Comparison of ENCODE assay signal across 8 cellular contexts in genomic region chr2:206442854-206443734, GRCh38. TPM values are rescaled to one million over a fixed set of nuclear protein-coding genes. Genes with fewer than 3 reads are reported as not detected.
A peak's percentile ranks its signal among the peaks of the same experiment; 100 is the strongest.
DNase-seq lines count a peak whose midpoint lies in the region; ATAC-seq and TF ChIP-seq lines count a peak whose summit lies in the region.

ADAM23 (plus strand) TSS chr2:206443532; CDS start chr2:206443867, 335 bp downstream.

- H3K4me3 ChIP-seq in foreskin fibroblast (ENCODE audit: low read depth in 1 of 2, low read length in 2 of 2) (peak within 1 kb of the TSS; percentile 49 to 52), neural cell (ENCODE audit: low read length) (peak within 1 kb of the TSS; percentile 73), thymus (ENCODE audit: low read length) (peak within 1 kb of the TSS; percentile 50)

- WGBS in thymus: under 1% methylated on average over 81 of the region's 81 CpGs

- TF ChIP-seq CTCF in foreskin fibroblast (IDR thresholded peaks at IDR 0.05; ENCODE audit: low read depth, low read length): no peak
- peak; percentile 92 for TF ChIP-seq CTCF in neural cell (IDR thresholded peaks at IDR 0.05; ENCODE audit: poor library complexity, severe bottlenecking)

- peak within 1 kb of the TSS; percentile 81 for H3K4me2 ChIP-seq in neural cell (ENCODE audit: low read length)

- H3K79me2 ChIP-seq in neural cell (replicated peaks; ENCODE audit: insufficient read depth, low read length): peaks cover 34% of the 10 kb centered on the region

- H3K27ac ChIP-seq in neural cell (ENCODE audit: low read length) (peak within 1 kb of the TSS; percentile 97), thymus (ENCODE audit: low read depth) (peak within 1 kb of the TSS; percentile 4)

- DNase-seq in NCI-H524 (lab: John Stamatoyannopoulos, UW): peak; percentile 56 to 82
- no peak for DNase-seq in NCI-H524 treated with DMSO at 0.1 percent for 48 hours (lab: John Stamatoyannopoulos, UW)
- DNase-seq in NCI-H82 treated with DMSO at 0.1 percent for 48 hours (lab: John Stamatoyannopoulos, UW; ENCODE audit: unreplicated experiment): peak; percentile 49
- peak; percentile 38 for DNase-seq in activated effector memory CD4-positive, alpha-beta T cell treated with Interleukin-2 at 50 U/mL for 16 hours
- peak; percentile 61 to 85 for DNase-seq in foreskin fibroblast

- TF ChIP-seq EP300 in neural cell (conservative IDR thresholded peaks at IDR 0.05; ENCODE audit: poor library complexity, severe bottlenecking): peak; percentile 70

- no peaks in the 10 kb centered on the region for H3F3A ChIP-seq in neural cell (ENCODE audit: insufficient read depth, low read length, poor library complexity, severe bottlenecking)

- no peaks in the 10 kb centered on the region for H3K36me3 ChIP-seq in neural cell (ENCODE audit: insufficient read depth, low read length)
- H3K36me3 ChIP-seq in thymus (ENCODE audit: control insufficient read depth, insufficient read depth): no peaks in the 10 kb centered on the region

- no peaks in the 10 kb centered on the region for H4K20me1 ChIP-seq in neural cell (ENCODE audit: insufficient read depth)

- peak within 1 kb of the TSS; percentile 95 for H3K9ac ChIP-seq in neural cell (ENCODE audit: low read length)

- H3K9me3 ChIP-seq in neural cell (ENCODE audit: low read length) (no peaks in the 10 kb centered on the region), thymus (ENCODE audit: control insufficient read depth) (no peaks in the 10 kb centered on the region)

- peak; percentile 88 for TF ChIP-seq RAD21 in neural cell (conservative IDR thresholded peaks at IDR 0.05)

- no peaks in the 10 kb centered on the region for H3K9me2 ChIP-seq in neural cell (ENCODE audit: insufficient read depth, low read length)

- H3K4me1 ChIP-seq in thymus (ENCODE audit: control insufficient read depth, insufficient read depth, low read length): no peaks in the 10 kb centered on the region

- H2AFZ ChIP-seq in neural cell (ENCODE audit: low read depth, low read length): peak within 1 kb of the TSS; percentile 99

- peak; percentile 46 for ATAC-seq in HG03039 (IDR thresholded peaks at IDR 0.05; ENCODE audit: unreplicated experiment)

- H3K27me3 ChIP-seq in neural cell (ENCODE audit: insufficient read depth, low read depth, low read length): no peaks in the 10 kb centered on the region
- H3K27me3 ChIP-seq in thymus (ENCODE audit: control insufficient read depth, insufficient read depth): peaks cover 41% of the 10 kb centered on the region

TF ChIP-seq in neural cell, 6 proteins besides CTCF, POLR2A, EP300 and RAD21:
- TF ChIP-seq SMC3 (conservative IDR thresholded peaks at IDR 0.05; ENCODE audit: poor library complexity): peak; percentile 85
- TF ChIP-seq EZH2 (IDR thresholded peaks at IDR 0.05; ENCODE audit: borderline replicate concordance, insufficient read depth, low read length, poor library complexity, severe bottlenecking): no peak
- TF ChIP-seq POLR2AphosphoS5 (IDR thresholded peaks at IDR 0.05): peak; percentile 86
- peak; percentile 68 for TF ChIP-seq MXI1 (conservative IDR thresholded peaks at IDR 0.05; ENCODE audit: poor library complexity, severe bottlenecking)
- peak; percentile 66 for TF ChIP-seq REST (IDR thresholded peaks at IDR 0.05; ENCODE audit: borderline replicate concordance)
- TF ChIP-seq TAF1 (IDR thresholded peaks at IDR 0.05; ENCODE audit: low read depth): peak; percentile 77

RNA-seq across cellular contexts. Expression of gene ADAM23, which starts in this region (rescaled TPM):
- 55.0 and 75.2 TPM in 2 replicates for polyA plus RNA-seq in neural cell
- polyA minus RNA-seq in neural cell: 62.8 and 82.9 TPM in 2 replicates
- polyA plus RNA-seq in thymus: 26.9 TPM
